ENCODE assay signal across 29 cellular contexts in genomic region chr2:22076512-22076911, GRCh38.
"Had no signal": no experiment of that assay in that cellular context is flagged by ENCODE, and none has a peak within 500 bp of the region (broad histone marks: within the 10 kb centered on the region; RNA-seq: fewer than 3 reads in every experiment).

No MANE protein-coding gene starts in this region.

- H3K36me3 ChIP-seq: colonic mucosa, esophagus squamous epithelium, gastroesophageal sphincter, heart left ventricle, left lung, lower lobe of right lung had no signal

- ATAC-seq: effector memory CD8-positive, alpha-beta T cell; esophagus mucosa; gastroesophageal sphincter; heart left ventricle; left cardiac atrium; left lung; left ventricle myocardium superior; lower lobe of right lung; mucosa of descending colon; naive thymus-derived CD8-positive, alpha-beta T cell had no signal

- H3K27me3 Mint-ChIP-seq: dendritic cell treated with granulocyte-macrophage colony-stimulating factor and Interleukin-4, amounts not matched to agents 40 ng/mL and 50 ng/mL, for 4 days; effector memory CD8-positive, alpha-beta T cell; naive B cell; naive thymus-derived CD8-positive, alpha-beta T cell had no signal

- H3K4me1 ChIP-seq: colonic mucosa, esophagus squamous epithelium, gastroesophageal sphincter, heart left ventricle, left lung, lower lobe of right lung had no signal

- H3K9me3 ChIP-seq: colonic mucosa, esophagus squamous epithelium, lower lobe of right lung, mucosa of descending colon had no signal

- H3K4me2 ChIP-seq: hepatocyte had no signal

- H3K79me2 ChIP-seq: hepatocyte had no signal

- H3K36me3 Mint-ChIP-seq: immature natural killer cell, mesothelial cell of epicardium, naive B cell had no signal

- H3K27ac ChIP-seq: colonic mucosa, epithelial cell of prostate, esophagus squamous epithelium, gastroesophageal sphincter, heart left ventricle, hepatocyte, left lung, lower lobe of right lung had no signal

- H3K27me3 ChIP-seq: colonic mucosa, esophagus squamous epithelium, gastroesophageal sphincter, heart left ventricle, hepatocyte, left lung had no signal

- DNase-seq: colonic mucosa; cortex of kidney; effector CD8-positive, alpha-beta T cell; effector memory CD8-positive, alpha-beta T cell; endodermal cell; erythroblast; esophagus squamous epithelium; foreskin fibroblast; foreskin melanocyte; heart left ventricle; hypothalamus; immature natural killer cell; islet precursor cell; kidney; kidney glomerular epithelial cell; left cardiac atrium; left lung; left ventricle myocardium superior; lower lobe of right lung; mesenchymal stem cell; mucosa of descending colon; naive B cell; naive thymus-derived CD8-positive, alpha-beta T cell had no signal

- H3K4me3 Mint-ChIP-seq: dendritic cell treated with granulocyte-macrophage colony-stimulating factor and Interleukin-4, amounts not matched to agents 40 ng/mL and 50 ng/mL, for 4 days; effector memory CD8-positive, alpha-beta T cell; endodermal cell; immature natural killer cell; mesothelial cell of epicardium; naive B cell; naive thymus-derived CD8-positive, alpha-beta T cell had no signal

- FAIRE-seq: kidney had no signal

- H3K27ac Mint-ChIP-seq: dendritic cell treated with granulocyte-macrophage colony-stimulating factor and Interleukin-4, amounts not matched to agents 40 ng/mL and 50 ng/mL, for 4 days; effector memory CD8-positive, alpha-beta T cell; endodermal cell; immature natural killer cell; mesothelial cell of epicardium; naive B cell; naive thymus-derived CD8-positive, alpha-beta T cell had no signal

- H3K9me3 Mint-ChIP-seq: effector memory CD8-positive, alpha-beta T cell had no signal

- H3K4me1 Mint-ChIP-seq: immature natural killer cell; mesothelial cell of epicardium; naive B cell; naive thymus-derived CD8-positive, alpha-beta T cell had no signal

- H3K4me3 ChIP-seq: colonic mucosa, esophagus squamous epithelium, gastroesophageal sphincter, heart left ventricle, hepatocyte, left lung, lower lobe of right lung, mucosa of descending colon had no signal

- H2AFZ ChIP-seq: hepatocyte had no signal
